ENCODE assay signal across 26 cellular contexts in the genomic region with DNA sequence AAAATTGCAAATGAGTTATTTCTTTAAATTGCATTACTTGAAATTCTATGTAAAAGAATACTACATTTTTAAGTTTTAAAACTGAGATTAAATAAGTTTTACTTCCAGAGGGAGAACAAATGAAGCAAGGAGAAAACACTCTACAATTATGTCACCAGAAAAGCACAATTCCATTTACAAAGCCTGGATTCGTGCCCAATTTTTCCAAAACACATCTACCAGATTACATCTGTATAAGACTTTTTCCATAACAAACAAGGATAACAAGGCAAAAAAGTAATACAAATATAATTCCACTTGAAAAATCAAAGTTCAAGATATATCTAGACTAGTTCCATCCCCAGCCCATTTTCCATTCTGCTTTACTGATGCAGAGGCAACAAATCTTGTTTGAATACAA.
"Had no signal": no experiment of that assay in that cellular context is flagged by ENCODE, and none has a peak within 500 bp of the region (broad histone marks: within the 10 kb centered on the region; RNA-seq: fewer than 3 reads in every experiment).

No MANE protein-coding gene starts in this region.

- FAIRE-seq: colon, frontal cortex, urothelium cell line had no signal

- H3K4me1 ChIP-seq: lower lobe of right lung had no signal

- H3K27ac ChIP-seq: epithelial cell of prostate, lower lobe of right lung, parathyroid adenoma, right atrium auricular region, thoracic aorta, upper lobe of left lung had no signal

- H3K9me3 ChIP-seq: lower lobe of right lung, right atrium auricular region, thoracic aorta, tibial nerve, upper lobe of left lung had no signal

- H3K36me3 ChIP-seq: thoracic aorta had no signal

- ATAC-seq: effector memory CD8-positive, alpha-beta T cell; esophagus mucosa; left ventricle myocardium superior; lower lobe of right lung; natural killer cell; sciatic nerve; stimulated activated memory B cell treated with anti-CD40 and anti-IgM and Interleukin-4, amounts not matched to agents 10 μg/mL and 1 μg/mL and 100 μg/mL, for 72 hours; stimulated activated naive CD8-positive, alpha-beta T cell treated with anti-CD3 and anti-CD28 coated beads, Interleukin-15, Interleukin-2, amounts not matched to agents 100 U/mL and 50 U/mL, for 24 hours had no signal

- DNase-seq: central memory CD4-positive, alpha-beta T cell; effector memory CD8-positive, alpha-beta T cell; hypothalamus; immature natural killer cell; islet precursor cell; left ventricle myocardium superior; lower lobe of right lung; natural killer cell; occipital lobe; stimulated activated CD4-positive, alpha-beta T cell treated with anti-CD3 and anti-CD28 coated beads, Interleukin-12 subunit alpha, Interleukin-12 subunit beta, amount 100 ng/mL, for 4 hours; stimulated activated CD4-positive, alpha-beta T cell treated with anti-CD3 and anti-CD28 coated beads, Interleukin-1b, Interleukin-23, amount 100 ng/mL, for 48 hours; stimulated activated CD4-positive, alpha-beta T cell treated with anti-CD3 and anti-CD28 coated beads, Interleukin-4, amount 100 ng/mL, for 24 hours; stimulated activated naive CD8-positive, alpha-beta T cell treated with anti-CD3 and anti-CD28 coated beads, Interleukin-15, Interleukin-2, amounts not matched to agents 100 U/mL and 50 U/mL, for 24 hours had no signal

- H3K27me3 ChIP-seq: right atrium auricular region, tibial nerve, upper lobe of left lung had no signal

- H3K4me3 ChIP-seq: lower lobe of right lung, right atrium auricular region, smooth muscle cell, thoracic aorta, tibial nerve, upper lobe of left lung had no signal

- H3K9ac ChIP-seq: parathyroid adenoma had no signal
